19 cellular contexts compared by ENCODE assay signal in genomic region chr11:20369816-20370215, GRCh38. TPM values are rescaled to one million over a fixed set of nuclear protein-coding genes. Genes with fewer than 3 reads are reported as not detected.
DNase-seq lines count a peak whose midpoint lies in the region; ATAC-seq and TF ChIP-seq lines count a peak whose summit lies in the region.
"Had no signal": no experiment of that assay in that cellular context is flagged by ENCODE, and none has a peak within 500 bp of the region (broad histone marks: within the 10 kb centered on the region; RNA-seq: fewer than 3 reads in every experiment).

No MANE protein-coding gene starts in this region.

- no peaks in the 10 kb centered on the region for H4K20me1 ChIP-seq in SK-N-SH (ENCODE audit: insufficient read depth)

- no peak overlapping the region for H3K9ac ChIP-seq in SK-N-SH

- H3K79me2 ChIP-seq in SK-N-SH (ENCODE audit: insufficient read depth) = no peaks in the 10 kb centered on the region

- TF ChIP-seq CTCF in SK-N-SH (IDR thresholded peaks at IDR 0.05) (no peak), vagina (IDR thresholded peaks at IDR 0.05) (no peak)

- H3F3A ChIP-seq in SK-N-SH (replicated peaks; ENCODE audit: insufficient read depth) = peaks cover 14% of the 10 kb centered on the region

- WGBS in SK-N-SH (ENCODE audit: low lambda C conversion rate) = 100% methylated on average over 1 of the region's 1 CpG

- no peak overlapping the region for H2AFZ ChIP-seq in SK-N-SH (ENCODE audit: low read depth)

- peak overlapping the region; percentile 38 for H3K27ac Mint-ChIP-seq in activated T-helper 2 cell treated with anti-CD3 and anti-CD28 coated beads, Interferon-gamma antibody, Interleukin-2, Interleukin-4, amounts not matched to agents 10 μg/mL and 5 μg/mL and 100 μg/mL, durations not matched to agents 14 hours and 24 hours and 36 hours
- H3K27ac Mint-ChIP-seq: IgD-negative memory B cell had no signal

- POLR2A ChIA-PET in SK-N-SH (lab: Yijun Ruan, JAX) = no interaction called here

- CTCF ChIA-PET in SK-N-SH (lab: Yijun Ruan, JAX) = interaction anchor here (0.7 to 12.6 kb wide), 4 partner anchors 16 to 242 kb away, joined by 3 to 101 read pairs (median 6); no protein-coding TSS in a partner anchor

- TF ChIP-seq EP300 in SK-N-SH (IDR thresholded peaks at IDR 0.05; ENCODE audit: borderline replicate concordance in 1 of 2, low read depth in 1 of 2, low read length in 1 of 2) = no peak

- H3K4me1 Mint-ChIP-seq in activated T-helper 2 cell treated with anti-CD3 and anti-CD28 coated beads, Interferon-gamma antibody, Interleukin-2, Interleukin-4, amounts not matched to agents 10 μg/mL and 5 μg/mL and 100 μg/mL, durations not matched to agents 14 hours and 24 hours and 36 hours (ENCODE audit: low read depth) = peaks cover 48% of the 10 kb centered on the region

- H3K4me3 Mint-ChIP-seq in activated T-helper 2 cell treated with anti-CD3 and anti-CD28 coated beads, Interferon-gamma antibody, Interleukin-2, Interleukin-4, amounts not matched to agents 10 μg/mL and 5 μg/mL and 100 μg/mL, durations not matched to agents 14 hours and 24 hours and 36 hours (ENCODE audit: low read depth) = no peak overlapping the region
- H3K4me3 Mint-ChIP-seq: CD14-positive monocyte, H9, IgD-negative memory B cell had no signal

- H3K9me3 ChIP-seq in SK-N-SH (no peaks in the 10 kb centered on the region), vagina (no peaks in the 10 kb centered on the region)
- H3K9me3 ChIP-seq: A549, Peyer's patch had no signal

- intact Hi-C loops in activated T-helper 2 cell treated with anti-CD3 and anti-CD28 coated beads, Interferon-gamma antibody, Interleukin-2, Interleukin-4, amounts not matched to agents 10 μg/mL and 5 μg/mL and 100 μg/mL, durations not matched to agents 14 hours and 24 hours and 36 hours (cut with micrococcal nuclease) = loop anchor here (10.0 kb wide), 2 partner anchors 925 to 1985 kb away; no protein-coding TSS in a partner anchor
- intact Hi-C loops in vagina (cut with DNase I) = loop anchor here (5.0 kb wide), 1 partner anchor 403 kb away; no protein-coding TSS in a partner anchor

- H3K4me3 ChIP-seq in SK-N-SH (ENCODE audit: low read depth in 2 of 2, low read length in 1 of 2) (no peak overlapping the region), vagina (no peak overlapping the region)
- H3K4me3 ChIP-seq: A549, Peyer's patch had no signal

- H3K27me3 Mint-ChIP-seq in activated T-helper 2 cell treated with anti-CD3 and anti-CD28 coated beads, Interferon-gamma antibody, Interleukin-2, Interleukin-4, amounts not matched to agents 10 μg/mL and 5 μg/mL and 100 μg/mL, durations not matched to agents 14 hours and 24 hours and 36 hours (ENCODE audit: low read depth) = no peaks in the 10 kb centered on the region
- H3K27me3 Mint-ChIP-seq: IgD-negative memory B cell had no signal

- no peaks in the 10 kb centered on the region for H3K9me3 Mint-ChIP-seq in activated T-helper 2 cell treated with anti-CD3 and anti-CD28 coated beads, Interferon-gamma antibody, Interleukin-2, Interleukin-4, amounts not matched to agents 10 μg/mL and 5 μg/mL and 100 μg/mL, durations not matched to agents 14 hours and 24 hours and 36 hours
- H3K9me3 Mint-ChIP-seq: H9, IgD-negative memory B cell had no signal

- no peak for TF ChIP-seq RAD21 in SK-N-SH (IDR thresholded peaks at IDR 0.05; ENCODE audit: low read length)

- H3K27ac ChIP-seq in SK-N-SH (ENCODE audit: low read depth in 2 of 2, low read length in 1 of 2) (no peak overlapping the region), vagina (no peak overlapping the region)
- H3K27ac ChIP-seq: HL-60, Peyer's patch had no signal

- ATAC-seq in SK-N-SH treated with all-trans-retinoic acid at 6 μM for 48 hours = no peak
- ATAC-seq: A549 had no signal

- TF ChIP-seq POLR2A in vagina (IDR thresholded peaks at IDR 0.05) = no peak

- H3K27me3 ChIP-seq in SK-N-SH (ENCODE audit: insufficient read depth) = no peaks in the 10 kb centered on the region
- H3K27me3 ChIP-seq in vagina = no peaks in the 10 kb centered on the region
- H3K27me3 ChIP-seq: Peyer's patch had no signal

- H3K4me1 ChIP-seq in SK-N-SH (ENCODE audit: control insufficient read depth in 1 of 2, insufficient read depth in 2 of 2, low read depth in 1 of 2, low read length in 1 of 2) (peaks cover 0 to 14% of the 10 kb centered on the region in 2 experiments; a peak in 1 of 4 replicates), vagina (peaks cover 31% of the 10 kb centered on the region)

- H3K36me3 ChIP-seq in SK-N-SH (replicated peaks in 1 of 2; ENCODE audit: control insufficient read depth in 1 of 2, insufficient read depth in 2 of 2, low read length in 1 of 2) (no peaks in the 10 kb centered on the region), vagina (no peaks in the 10 kb centered on the region)

- DNase-seq in SK-N-SH (no peak), EH (ENCODE audit: low read depth) (peak; percentile 34), myocyte (ENCODE audit: low read depth) (peak; percentile 52), NCI-H1417 treated with DMSO at 0.1 percent for 48 hours (lab: John Stamatoyannopoulos, UW) (no peak), foreskin melanocyte (no peak), vagina (ENCODE audit: extremely low spot score in 2 of 2) (no peak)
- no peak for DNase-seq in activated T-helper 2 cell treated with anti-CD3 and anti-CD28 coated beads, Interferon-gamma antibody, Interleukin-2, Interleukin-4, amounts not matched to agents 10 μg/mL and 5 μg/mL and 100 μg/mL, durations not matched to agents 14 hours and 24 hours and 36 hours (ENCODE audit: low spot score)
- DNase-seq: COR-L47, H9, NCI-H1105 treated with DMSO at 0.1 percent for 48 hours, NCI-H187, NCI-H774, Peyer's patch, Right ventricle myocardium superior had no signal

- no peaks in the 10 kb centered on the region for H3K9me2 ChIP-seq in SK-N-SH

- H3K36me3 Mint-ChIP-seq in activated T-helper 2 cell treated with anti-CD3 and anti-CD28 coated beads, Interferon-gamma antibody, Interleukin-2, Interleukin-4, amounts not matched to agents 10 μg/mL and 5 μg/mL and 100 μg/mL, durations not matched to agents 14 hours and 24 hours and 36 hours (ENCODE audit: low read depth) = peaks cover 70% of the 10 kb centered on the region

- H3K4me2 ChIP-seq in SK-N-SH = no peak overlapping the region

TF ChIP-seq in SK-N-SH, 30 proteins besides CTCF, POLR2A, EP300 and RAD21:
- TF ChIP-seq, protein P1, sequence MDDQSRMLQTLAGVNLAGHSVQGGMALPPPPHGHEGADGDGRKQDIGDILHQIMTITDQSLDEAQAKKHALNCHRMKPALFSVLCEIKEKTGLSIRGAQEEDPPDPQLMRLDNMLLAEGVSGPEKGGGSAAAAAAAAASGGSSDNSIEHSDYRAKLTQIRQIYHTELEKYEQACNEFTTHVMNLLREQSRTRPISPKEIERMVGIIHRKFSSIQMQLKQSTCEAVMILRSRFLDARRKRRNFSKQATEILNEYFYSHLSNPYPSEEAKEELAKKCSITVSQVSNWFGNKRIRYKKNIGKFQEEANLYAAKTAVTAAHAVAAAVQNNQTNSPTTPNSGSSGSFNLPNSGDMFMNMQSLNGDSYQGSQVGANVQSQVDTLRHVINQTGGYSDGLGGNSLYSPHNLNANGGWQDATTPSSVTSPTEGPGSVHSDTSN (IDR thresholded peaks at IDR 0.05) = no peak
- peak; percentile 33; the same call in 1 of the 2 replicates for TF ChIP-seq NFIC (IDR thresholded peaks at IDR 0.05; ENCODE audit: borderline replicate concordance)
TF ChIP-seq in SK-N-SH: peak in this region for 1.

TF ChIP-seq in SK-N-SH treated with all-trans-retinoic acid at 6 μM for 48 hours, 23 proteins besides CTCF, POLR2A, EP300 and RAD21 (continues in another document):
- no peak for TF ChIP-seq ZNF70 (CRISPR knock-in tag; IDR thresholded peaks at IDR 0.05)
- TF ChIP-seq ESRRG (CRISPR knock-in tag; IDR thresholded peaks at IDR 0.05) = no peak
- no peak for TF ChIP-seq CSDC2 (CRISPR knock-in tag; IDR thresholded peaks at IDR 0.05)
- TF ChIP-seq TOX (CRISPR knock-in tag; IDR thresholded peaks at IDR 0.05; ENCODE audit: borderline replicate concordance) = no peak
- TF ChIP-seq SNAI2 (CRISPR knock-in tag; IDR thresholded peaks at IDR 0.05) = no peak
- TF ChIP-seq BACH2 (CRISPR knock-in tag; IDR thresholded peaks at IDR 0.05; ENCODE audit: borderline replicate concordance) = no peak
- no peak for TF ChIP-seq ARNTL (CRISPR knock-in tag; IDR thresholded peaks at IDR 0.05; ENCODE audit: borderline replicate concordance, low read depth)

RNA-seq across cellular contexts. Expression of gene HTATIP2, which starts 6.3 kb away (rescaled TPM):
- not detected in 2 replicates for polyA plus RNA-seq in SK-N-SH (2012; rRNA removed)
- not detected in 2 replicates for polyA plus RNA-seq in SK-N-SH (2012; cell fraction: cytosol; rRNA removed)
- not detected in 2 replicates for polyA plus RNA-seq in SK-N-SH (2012; cell fraction: nucleus; rRNA removed)
- 62.7 and 63.5 TPM in 2 replicates for total RNA-seq in activated T-helper 2 cell treated with anti-CD3 and anti-CD28 coated beads, Interferon-gamma antibody, Interleukin-2, Interleukin-4, amounts not matched to agents 10 μg/mL and 5 μg/mL and 100 μg/mL, durations not matched to agents 14 hours and 24 hours and 36 hours
- 33.9 and 34.9 TPM in 2 replicates for total RNA-seq in myocyte
- 32.1 TPM for polyA plus RNA-seq in myocyte (2012)
- 35.1 TPM for total RNA-seq in vagina

RNA-seq across cellular contexts. Expression of gene PRMT3, which starts 17.7 kb away (rescaled TPM):
- polyA plus RNA-seq in SK-N-SH (2012; rRNA removed) = 10.8 and 14.9 TPM in 2 replicates
- 15.6 and 16.9 TPM in 2 replicates for polyA plus RNA-seq in SK-N-SH (2012; cell fraction: cytosol; rRNA removed)
- 10.5 and 16.3 TPM in 2 replicates for polyA plus RNA-seq in SK-N-SH (2012; cell fraction: nucleus; rRNA removed)
- 38.3 and 39.2 TPM in 2 replicates for total RNA-seq in activated T-helper 2 cell treated with anti-CD3 and anti-CD28 coated beads, Interferon-gamma antibody, Interleukin-2, Interleukin-4, amounts not matched to agents 10 μg/mL and 5 μg/mL and 100 μg/mL, durations not matched to agents 14 hours and 24 hours and 36 hours
- total RNA-seq in myocyte = 18.6 and 27.1 TPM in 2 replicates
- 7.3 TPM for polyA plus RNA-seq in myocyte (2012)
- total RNA-seq in vagina = 17.7 TPM

Comparison
In these comparisons a context has a peak if more than half of its experiments do, and no peak if none do; other contexts are left out.
1. DNase-seq: peak in EH (single experiment) and myocyte (single experiment); none in SK-N-SH (single experiment), activated T-helper 2 cell treated with anti-CD3 and anti-CD28 coated beads, Interferon-gamma antibody, Interleukin-2, Interleukin-4, amounts not matched to agents 10 μg/mL and 5 μg/mL and 100 μg/mL, durations not matched to agents 14 hours and 24 hours and 36 hours (single experiment), NCI-H1417 treated with DMSO at 0.1 percent for 48 hours (single experiment), foreskin melanocyte (single experiment) and vagina (0 of 2).